ENCODE assay signal across 26 cellular contexts in the genomic region with DNA sequence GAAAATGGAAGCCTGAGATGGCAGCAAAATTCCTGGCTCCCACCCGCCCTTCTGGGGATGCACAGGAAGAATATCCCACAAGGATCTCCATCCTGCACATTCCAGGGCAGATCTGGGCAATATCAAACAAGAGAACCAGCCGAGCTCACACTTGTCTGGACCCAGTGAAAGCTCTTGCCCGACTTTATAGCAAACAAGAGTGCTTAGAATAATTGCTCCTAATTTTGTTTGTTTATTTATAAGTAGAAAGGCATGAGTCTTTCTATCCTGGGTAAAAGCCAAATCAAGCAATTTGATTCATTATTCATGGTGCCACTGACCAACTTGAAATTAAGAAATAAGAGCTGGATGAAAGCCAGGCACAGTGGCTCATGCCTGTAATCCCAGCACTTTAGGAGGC.
A peak's percentile ranks its signal among the peaks of the same experiment; 100 is the strongest.
DNase-seq lines count a peak whose midpoint lies in the region; ATAC-seq and TF ChIP-seq lines count a peak whose summit lies in the region.
"Had no signal": no experiment of that assay in that cellular context is flagged by ENCODE, and none has a peak within 500 bp of the region (broad histone marks: within the 10 kb centered on the region; RNA-seq: fewer than 3 reads in every experiment).

No MANE protein-coding gene starts in this region.

- H3K4me3 ChIP-seq in MG63: no peak overlapping the region
- no peak overlapping the region for H3K4me3 ChIP-seq in astrocyte of the spinal cord (ENCODE audit: low read depth, low read length)
- H3K4me3 ChIP-seq: adrenal gland, thyroid gland had no signal

- no peaks in the 10 kb centered on the region for H3K36me3 ChIP-seq in MG63
- H3K36me3 ChIP-seq: adrenal gland, thyroid gland had no signal

- TF ChIP-seq CTCF in astrocyte of the spinal cord (IDR thresholded peaks at IDR 0.05; ENCODE audit: low read depth, low read length): no peak

- in situ Hi-C loops in astrocyte of the spinal cord (cut with HindIII; ENCODE audit: low sequenced_read_pairs): no loop called here

- H3K9me3 ChIP-seq in MG63: no peaks in the 10 kb centered on the region
- H3K9me3 ChIP-seq: adrenal gland, thyroid gland had no signal

- no peak for ATAC-seq in HG02678 (IDR thresholded peaks at IDR 0.05; ENCODE audit: unreplicated experiment)
- no peak for ATAC-seq in HG02938 (IDR thresholded peaks at IDR 0.05; ENCODE audit: unreplicated experiment)
- ATAC-seq: CD8-positive, alpha-beta T cell; left cardiac atrium; Panc1; WTC11 had no signal

- no peaks in the 10 kb centered on the region for H3K27me3 ChIP-seq in MG63
- H3K27me3 ChIP-seq: adrenal gland, thyroid gland had no signal

- DNase-seq in Daoy (ENCODE audit: low read depth): peak; percentile 11
- DNase-seq in MG63: peak; percentile 16
- DNase-seq in astrocyte of the spinal cord (ENCODE audit: low read depth, low spot score): peak; percentile 3
- DNase-seq in islet precursor cell: peak; percentile 84
- DNase-seq in CD1c-positive myeloid dendritic cell (ENCODE audit: extremely low spot score): no peak
- DNase-seq in HEK293T (ENCODE audit: extremely low spot score): no peak
- DNase-seq: activated CD4-positive, alpha-beta T cell treated with anti-CD3 and anti-CD28 coated beads, Interleukin-2, amount 50 U/mL, for 48 hours; activated gamma-delta T cell treated with Interleukin-2 at 50 U/mL for 16 hours; activated T-cell treated with anti-CD3 and anti-CD28 coated beads for 4 hours; adrenal gland; CD8-positive, alpha-beta T cell; cerebellar nuclear complex; DMS79; erythroblast; glutamatergic neuron; left cardiac atrium; NCI-H1436; NCI-H2171 treated with DMSO at 0.1 percent for 48 hours; stimulated activated CD4-positive, alpha-beta T cell treated with anti-CD3 and anti-CD28 coated beads, Interleukin-2, amount 100 ng/mL, for 24 hours; stimulated activated naive CD4-positive, alpha-beta T cell; T-helper 2 cell; thyroid gland had no signal

- CTCF ChIA-PET in HEK293T (lab: Yijun Ruan, JAX): interaction anchor here (1.6 to 1.9 kb wide), 2 partner anchors 222 to 223 kb away, joined by 4 to 7 read pairs; no protein-coding TSS in a partner anchor

- POLR2A ChIA-PET in HEK293T (lab: Yijun Ruan, JAX): no interaction called here

TF ChIP-seq in HEK293T, 16 proteins besides CTCF, POLR2A, EP300 and RAD21:
- TF ChIP-seq L3MBTL2 (conservative IDR thresholded peaks at IDR 0.05) (no peak), TARDBP (IDR thresholded peaks at IDR 0.05) (no peak), FOXM1 (IDR thresholded peaks at IDR 0.05; ENCODE audit: borderline replicate concordance) (no peak), BHLHE40 (IDR thresholded peaks at IDR 0.05; ENCODE audit: borderline replicate concordance) (no peak), LEF1 (IDR thresholded peaks at IDR 0.05; ENCODE audit: borderline replicate concordance) (no peak), FOXK2 (IDR thresholded peaks at IDR 0.05) (no peak), CTBP1 (IDR thresholded peaks at IDR 0.05; ENCODE audit: borderline replicate concordance) (no peak), SUZ12 (IDR thresholded peaks at IDR 0.05) (no peak), FOXA1 (IDR thresholded peaks at IDR 0.05) (no peak), NFRKB (IDR thresholded peaks at IDR 0.05) (no peak), HDGF (IDR thresholded peaks at IDR 0.05; ENCODE audit: borderline replicate concordance) (no peak)
- TF ChIP-seq, protein P1, sequence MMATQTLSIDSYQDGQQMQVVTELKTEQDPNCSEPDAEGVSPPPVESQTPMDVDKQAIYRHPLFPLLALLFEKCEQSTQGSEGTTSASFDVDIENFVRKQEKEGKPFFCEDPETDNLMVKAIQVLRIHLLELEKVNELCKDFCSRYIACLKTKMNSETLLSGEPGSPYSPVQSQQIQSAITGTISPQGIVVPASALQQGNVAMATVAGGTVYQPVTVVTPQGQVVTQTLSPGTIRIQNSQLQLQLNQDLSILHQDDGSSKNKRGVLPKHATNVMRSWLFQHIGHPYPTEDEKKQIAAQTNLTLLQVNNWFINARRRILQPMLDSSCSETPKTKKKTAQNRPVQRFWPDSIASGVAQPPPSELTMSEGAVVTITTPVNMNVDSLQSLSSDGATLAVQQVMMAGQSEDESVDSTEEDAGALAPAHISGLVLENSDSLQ (IDR thresholded peaks at IDR 0.05): no peak

Comparison
In these comparisons a context has a peak if more than half of its experiments do, and no peak if none do; other contexts are left out.
1. DNase-seq: peak in Daoy (single experiment), MG63 (single experiment), astrocyte of the spinal cord (single experiment) and islet precursor cell (single experiment); none in CD1c-positive myeloid dendritic cell (single experiment) and HEK293T (single experiment).